In genomic region chr21:42059721-42060120, GRCh38 we compare ENCODE assay signal across 1 cellular context.
TF ChIP-seq lines count a peak whose summit lies in the region.

No MANE protein-coding gene starts in this region.

TF ChIP-seq in IMR-90, 13 proteins besides CTCF, POLR2A, EP300 and RAD21:
- TF ChIP-seq RCOR1 (IDR thresholded peaks at IDR 0.05; ENCODE audit: insufficient replicate concordance, low read length) (no peak), BHLHE40 (IDR thresholded peaks at IDR 0.05; ENCODE audit: low read depth, low read length) (no peak), MXI1 (IDR thresholded peaks at IDR 0.05; ENCODE audit: borderline replicate concordance, low read depth, low read length) (no peak), CEBPB (IDR thresholded peaks at IDR 0.05; ENCODE audit: low read depth, low read length) (no peak), SMC3 (IDR thresholded peaks at IDR 0.05; ENCODE audit: low read depth, low read length) (no peak), MAZ (IDR thresholded peaks at IDR 0.05; ENCODE audit: borderline replicate concordance, low read depth, low read length) (no peak), NFE2L2 (IDR thresholded peaks at IDR 0.05; ENCODE audit: low read depth, low read length) (no peak), USF2 (IDR thresholded peaks at IDR 0.05; ENCODE audit: low read depth, low read length) (no peak), FOS (IDR thresholded peaks at IDR 0.05; ENCODE audit: low read depth, low read length) (no peak), RFX5 (IDR thresholded peaks at IDR 0.05; ENCODE audit: low read depth, low read length) (no peak), MAFK (IDR thresholded peaks at IDR 0.05; ENCODE audit: low read depth, low read length) (no peak), CHD1 (IDR thresholded peaks at IDR 0.05; ENCODE audit: low read depth, low read length) (no peak)
